In the genomic region with DNA sequence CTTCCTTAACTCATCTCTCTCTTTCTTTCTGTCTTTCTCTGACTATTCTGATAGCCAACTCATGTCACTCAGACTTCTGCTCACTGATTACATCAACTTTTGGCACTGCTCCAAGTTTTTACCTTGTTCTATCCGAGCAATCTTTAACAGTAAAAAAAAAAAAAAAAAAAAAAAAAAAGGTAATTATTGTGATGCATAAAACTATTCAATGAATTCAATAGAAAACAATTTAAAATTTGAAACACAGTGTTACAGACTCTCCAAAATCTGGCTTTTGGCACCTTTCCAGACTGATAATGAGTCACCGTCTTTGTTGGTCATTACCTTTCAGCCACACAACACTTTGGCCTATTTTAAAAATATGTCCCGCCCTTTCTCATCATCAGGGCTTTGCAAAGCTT, we compare ENCODE assay signal across 9 cellular contexts.
DNase-seq lines count a peak whose midpoint lies in the region; ATAC-seq, FAIRE-seq and TF ChIP-seq lines count a peak whose summit lies in the region.
"Had no signal": no experiment of that assay in that cellular context is flagged by ENCODE, and none has a peak within 500 bp of the region (broad histone marks: within the 10 kb centered on the region; RNA-seq: fewer than 3 reads in every experiment).

No MANE protein-coding gene starts in this region.

- peak; percentile 95 for DNase-seq in COR-L47 (lab: John Stamatoyannopoulos, UW)
- peak; percentile 39 for DNase-seq in NCI-H774 (lab: John Stamatoyannopoulos, UW)
- peak; percentile 8 for DNase-seq in choroid plexus epithelial cell (ENCODE audit: low read depth)
- DNase-seq in D721Med (ENCODE audit: insufficient read length, low spot score): no peak
- DNase-seq in GM10248 (ENCODE audit: extremely low spot score): no peak
- no peak for DNase-seq in nephron progenitor cell
- DNase-seq: stimulated activated naive CD8-positive, alpha-beta T cell treated with anti-CD3 and anti-CD28 coated beads, Interleukin-15, amount 100 ng/mL, for 72 hours had no signal

- H3K36me3 Mint-ChIP-seq in nephron progenitor cell (ENCODE audit: low read depth): no peaks in the 10 kb centered on the region

- H3K9me3 Mint-ChIP-seq in nephron progenitor cell: no peaks in the 10 kb centered on the region

- POLR2A ChIA-PET in GM10248 (lab: Yijun Ruan, JAX): no interaction called here

- no peak overlapping the region for H3K4me3 Mint-ChIP-seq in nephron progenitor cell
- H3K4me3 Mint-ChIP-seq: stimulated activated naive CD8-positive, alpha-beta T cell treated with anti-CD3 and anti-CD28 coated beads, Interleukin-15, amount 100 ng/mL, for 72 hours had no signal

- H3K27me3 Mint-ChIP-seq in nephron progenitor cell (ENCODE audit: low read depth, poor library complexity): no peaks in the 10 kb centered on the region
- H3K27me3 Mint-ChIP-seq: stimulated activated naive CD8-positive, alpha-beta T cell treated with anti-CD3 and anti-CD28 coated beads, Interleukin-15, amount 100 ng/mL, for 72 hours had no signal

- ATAC-seq in HG03354 (IDR thresholded peaks at IDR 0.05; ENCODE audit: poor library complexity, severe bottlenecking, unreplicated experiment) (peak; percentile 49), HG02642 (IDR thresholded peaks at IDR 0.05; ENCODE audit: poor library complexity, unreplicated experiment) (no peak)
- ATAC-seq: stimulated activated naive CD8-positive, alpha-beta T cell treated with anti-CD3 and anti-CD28 coated beads, Interleukin-15, amount 100 ng/mL, for 72 hours had no signal

- H3K4me3 ChIP-seq in choroid plexus epithelial cell (ENCODE audit: low read depth, low read length): no peak overlapping the region

- H3K4me1 Mint-ChIP-seq in nephron progenitor cell: no peaks in the 10 kb centered on the region
- H3K4me1 Mint-ChIP-seq: stimulated activated naive CD8-positive, alpha-beta T cell treated with anti-CD3 and anti-CD28 coated beads, Interleukin-15, amount 100 ng/mL, for 72 hours had no signal

- CTCF ChIA-PET in GM10248 (lab: Yijun Ruan, JAX): interaction anchor here (1.5 kb wide), 1 partner anchor 9 kb away, joined by 4 read pairs; no protein-coding TSS in a partner anchor

- H3K27ac Mint-ChIP-seq in nephron progenitor cell: no peak overlapping the region
- H3K27ac Mint-ChIP-seq: stimulated activated naive CD8-positive, alpha-beta T cell treated with anti-CD3 and anti-CD28 coated beads, Interleukin-15, amount 100 ng/mL, for 72 hours had no signal

- FAIRE-seq in D721Med (lab: Jason Lieb, UNC): no peak

- TF ChIP-seq CTCF in choroid plexus epithelial cell (conservative IDR thresholded peaks at IDR 0.05; ENCODE audit: low read depth, low read length) (no peak), D721Med (IDR thresholded peaks at IDR 0.05; ENCODE audit: insufficient read depth, missing control alignments) (no peak), GM10248 (IDR thresholded peaks at IDR 0.05; ENCODE audit: control extremely low read depth, extremely low read depth, low read depth, missing control alignments) (no peak), nephron progenitor cell (IDR thresholded peaks at IDR 0.05) (no peak)

Comparison
In these comparisons a context has a peak if more than half of its experiments do, and no peak if none do; other contexts are left out.
1. DNase-seq: peak in COR-L47 (single experiment), NCI-H774 (single experiment) and choroid plexus epithelial cell (single experiment); none in D721Med (single experiment), GM10248 (single experiment) and nephron progenitor cell (single experiment).